Comparison of ENCODE assay signal across 1 cellular context in genomic region chr13:48292650-48293049, GRCh38.
A peak's percentile ranks its signal among the peaks of the same experiment; 100 is the strongest.
TF ChIP-seq lines count a peak whose summit lies in the region.

No MANE protein-coding gene starts in this region.

TF ChIP-seq in HepG2, 621 proteins besides CTCF, POLR2A, EP300 and RAD21 (continued from another document and continues in another):
- TF ChIP-seq, protein P1, sequence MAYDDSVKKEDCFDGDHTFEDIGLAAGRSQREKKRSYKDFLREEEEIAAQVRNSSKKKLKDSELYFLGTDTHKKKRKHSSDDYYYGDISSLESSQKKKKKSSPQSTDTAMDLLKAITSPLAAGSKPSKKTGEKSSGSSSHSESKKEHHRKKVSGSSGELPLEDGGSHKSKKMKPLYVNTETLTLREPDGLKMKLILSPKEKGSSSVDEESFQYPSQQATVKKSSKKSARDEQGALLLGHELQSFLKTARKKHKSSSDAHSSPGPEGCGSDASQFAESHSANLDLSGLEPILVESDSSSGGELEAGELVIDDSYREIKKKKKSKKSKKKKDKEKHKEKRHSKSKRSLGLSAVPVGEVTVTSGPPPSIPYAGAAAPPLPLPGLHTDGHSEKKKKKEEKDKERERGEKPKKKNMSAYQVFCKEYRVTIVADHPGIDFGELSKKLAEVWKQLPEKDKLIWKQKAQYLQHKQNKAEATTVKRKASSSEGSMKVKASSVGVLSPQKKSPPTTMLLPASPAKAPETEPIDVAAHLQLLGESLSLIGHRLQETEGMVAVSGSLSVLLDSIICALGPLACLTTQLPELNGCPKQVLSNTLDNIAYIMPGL (CRISPR knock-in tag; IDR thresholded peaks at IDR 0.05; ENCODE audit: borderline replicate concordance in 1 of 2, low read depth in 1 of 2) = no peak
- TF ChIP-seq DRAP1 (CRISPR knock-in tag; IDR thresholded peaks at IDR 0.05) (no peak), SPEN (CRISPR knock-in tag; IDR thresholded peaks at IDR 0.05; ENCODE audit: low read depth) (no peak), ZNF576 (CRISPR knock-in tag; IDR thresholded peaks at IDR 0.05) (no peak), ZNF430 (CRISPR knock-in tag; IDR thresholded peaks at IDR 0.05) (no peak), ZNF24 (IDR thresholded peaks at IDR 0.05) (no peak), SOX13 (IDR thresholded peaks at IDR 0.05) (no peak), SOX13 (CRISPR knock-in tag; conservative IDR thresholded peaks at IDR 0.05 in 1 of 2, IDR thresholded peaks at IDR 0.05 in 1 of 2) (peak in 1 of 2 experiments; percentile 75; a peak in 2 of 4 replicates), HBP1 (CRISPR knock-in tag; IDR thresholded peaks at IDR 0.05; ENCODE audit: low read depth) (no peak), MEF2D (CRISPR knock-in tag; IDR thresholded peaks at IDR 0.05) (peak; percentile 49), XRCC5 (optimal IDR thresholded peaks at IDR 0.05; ENCODE audit: low read length) (no peak), ZKSCAN8 (CRISPR knock-in tag; IDR thresholded peaks at IDR 0.05; ENCODE audit: borderline replicate concordance) (no peak), NR2F6 (IDR thresholded peaks at IDR 0.05) (peak; percentile 19; the same call in 1 of the 2 replicates), NR2F6 (CRISPR knock-in tag; IDR thresholded peaks at IDR 0.05) (no peak), GTF2F1 (IDR thresholded peaks at IDR 0.05; ENCODE audit: low read length) (no peak), ZFP36L1 (CRISPR knock-in tag; IDR thresholded peaks at IDR 0.05) (no peak), DPF2 (CRISPR knock-in tag; IDR thresholded peaks at IDR 0.05; ENCODE audit: borderline replicate concordance, low read depth) (no peak), PRDM15 (CRISPR knock-in tag; IDR thresholded peaks at IDR 0.05) (no peak), HIVEP1 (CRISPR knock-in tag; IDR thresholded peaks at IDR 0.05) (no peak), KDM6A (CRISPR knock-in tag; IDR thresholded peaks at IDR 0.05; ENCODE audit: low read depth) (peak; percentile 38; the same call in 1 of the 2 replicates), CEBPB (IDR thresholded peaks at IDR 0.05; ENCODE audit: borderline replicate concordance, low read depth, low read length) (no peak), NCOR1 (IDR thresholded peaks at IDR 0.05; ENCODE audit: borderline replicate concordance, low read length) (peak; percentile 63; the same call in 1 of the 2 replicates), UBTF (CRISPR knock-in tag; IDR thresholded peaks at IDR 0.05) (no peak), ZNF75D (CRISPR knock-in tag; IDR thresholded peaks at IDR 0.05; ENCODE audit: borderline replicate concordance) (no peak), ZNF703 (CRISPR knock-in tag; IDR thresholded peaks at IDR 0.05; ENCODE audit: borderline replicate concordance) (no peak), ELF1 (CRISPR knock-in tag; IDR thresholded peaks at IDR 0.05) (no peak), ZSCAN29 (CRISPR knock-in tag; conservative IDR thresholded peaks at IDR 0.05) (no peak), THAP11 (CRISPR knock-in tag; IDR thresholded peaks at IDR 0.05) (no peak), NAIF1 (CRISPR knock-in tag; IDR thresholded peaks at IDR 0.05; ENCODE audit: borderline replicate concordance) (no peak), ZZZ3 (CRISPR knock-in tag; IDR thresholded peaks at IDR 0.05; ENCODE audit: borderline replicate concordance) (no peak), ASH2L (IDR thresholded peaks at IDR 0.05; ENCODE audit: insufficient read length, low read depth, low read length) (peak; percentile 23), RELA (CRISPR knock-in tag; IDR thresholded peaks at IDR 0.05) (no peak), CREM (IDR thresholded peaks at IDR 0.05) (peak; percentile 47; the same call in 1 of the 2 replicates), CREM (CRISPR knock-in tag; IDR thresholded peaks at IDR 0.05) (no peak), ZNF331 (CRISPR knock-in tag; IDR thresholded peaks at IDR 0.05) (peak; percentile 46; the same call in 1 of the 2 replicates), ZFP82 (CRISPR knock-in tag; IDR thresholded peaks at IDR 0.05; ENCODE audit: borderline replicate concordance) (no peak), ZNF343 (CRISPR knock-in tag; IDR thresholded peaks at IDR 0.05) (no peak), ZNF841 (CRISPR knock-in tag; IDR thresholded peaks at IDR 0.05; ENCODE audit: borderline replicate concordance) (no peak), HNRNPH1 (optimal IDR thresholded peaks at IDR 0.05; ENCODE audit: low read depth, low read length) (no peak), MED1 (CRISPR knock-in tag; IDR thresholded peaks at IDR 0.05) (peak; percentile 39; the same call in 1 of the 2 replicates), SOX5 (CRISPR knock-in tag; IDR thresholded peaks at IDR 0.05; ENCODE audit: borderline replicate concordance) (peak; percentile 53; the same call in 1 of the 2 replicates), TARDBP (CRISPR knock-in tag; IDR thresholded peaks at IDR 0.05) (peak; percentile 32; the same call in 1 of the 2 replicates), ZNF431 (CRISPR knock-in tag; IDR thresholded peaks at IDR 0.05; ENCODE audit: borderline replicate concordance, low read depth) (no peak), NCOA2 (CRISPR knock-in tag; IDR thresholded peaks at IDR 0.05) (peak; percentile 71), ZNF850 (CRISPR knock-in tag; conservative IDR thresholded peaks at IDR 0.05) (no peak)
- TF ChIP-seq, protein P2, sequence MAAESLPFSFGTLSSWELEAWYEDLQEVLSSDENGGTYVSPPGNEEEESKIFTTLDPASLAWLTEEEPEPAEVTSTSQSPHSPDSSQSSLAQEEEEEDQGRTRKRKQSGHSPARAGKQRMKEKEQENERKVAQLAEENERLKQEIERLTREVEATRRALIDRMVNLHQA (CRISPR knock-in tag; IDR thresholded peaks at IDR 0.05) = no peak
- TF ChIP-seq, protein P3, sequence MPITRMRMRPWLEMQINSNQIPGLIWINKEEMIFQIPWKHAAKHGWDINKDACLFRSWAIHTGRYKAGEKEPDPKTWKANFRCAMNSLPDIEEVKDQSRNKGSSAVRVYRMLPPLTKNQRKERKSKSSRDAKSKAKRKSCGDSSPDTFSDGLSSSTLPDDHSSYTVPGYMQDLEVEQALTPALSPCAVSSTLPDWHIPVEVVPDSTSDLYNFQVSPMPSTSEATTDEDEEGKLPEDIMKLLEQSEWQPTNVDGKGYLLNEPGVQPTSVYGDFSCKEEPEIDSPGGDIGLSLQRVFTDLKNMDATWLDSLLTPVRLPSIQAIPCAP (CRISPR knock-in tag; IDR thresholded peaks at IDR 0.05; ENCODE audit: low read depth) = no peak
- TF ChIP-seq, protein P4, sequence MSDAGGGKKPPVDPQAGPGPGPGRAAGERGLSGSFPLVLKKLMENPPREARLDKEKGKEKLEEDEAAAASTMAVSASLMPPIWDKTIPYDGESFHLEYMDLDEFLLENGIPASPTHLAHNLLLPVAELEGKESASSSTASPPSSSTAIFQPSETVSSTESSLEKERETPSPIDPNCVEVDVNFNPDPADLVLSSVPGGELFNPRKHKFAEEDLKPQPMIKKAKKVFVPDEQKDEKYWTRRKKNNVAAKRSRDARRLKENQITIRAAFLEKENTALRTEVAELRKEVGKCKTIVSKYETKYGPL (CRISPR knock-in tag; IDR thresholded peaks at IDR 0.05) = no peak
- TF ChIP-seq, protein P5, sequence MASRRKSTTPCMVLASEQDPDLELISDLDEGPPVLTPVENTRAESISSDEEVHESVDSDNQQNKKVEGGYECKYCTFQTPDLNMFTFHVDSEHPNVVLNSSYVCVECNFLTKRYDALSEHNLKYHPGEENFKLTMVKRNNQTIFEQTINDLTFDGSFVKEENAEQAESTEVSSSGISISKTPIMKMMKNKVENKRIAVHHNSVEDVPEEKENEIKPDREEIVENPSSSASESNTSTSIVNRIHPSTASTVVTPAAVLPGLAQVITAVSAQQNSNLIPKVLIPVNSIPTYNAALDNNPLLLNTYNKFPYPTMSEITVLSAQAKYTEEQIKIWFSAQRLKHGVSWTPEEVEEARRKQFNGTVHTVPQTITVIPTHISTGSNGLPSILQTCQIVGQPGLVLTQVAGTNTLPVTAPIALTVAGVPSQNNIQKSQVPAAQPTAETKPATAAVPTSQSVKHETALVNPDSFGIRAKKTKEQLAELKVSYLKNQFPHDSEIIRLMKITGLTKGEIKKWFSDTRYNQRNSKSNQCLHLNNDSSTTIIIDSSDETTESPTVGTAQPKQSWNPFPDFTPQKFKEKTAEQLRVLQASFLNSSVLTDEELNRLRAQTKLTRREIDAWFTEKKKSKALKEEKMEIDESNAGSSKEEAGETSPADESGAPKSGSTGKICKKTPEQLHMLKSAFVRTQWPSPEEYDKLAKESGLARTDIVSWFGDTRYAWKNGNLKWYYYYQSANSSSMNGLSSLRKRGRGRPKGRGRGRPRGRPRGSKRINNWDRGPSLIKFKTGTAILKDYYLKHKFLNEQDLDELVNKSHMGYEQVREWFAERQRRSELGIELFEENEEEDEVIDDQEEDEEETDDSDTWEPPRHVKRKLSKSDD (CRISPR knock-in tag; IDR thresholded peaks at IDR 0.05; ENCODE audit: low read depth) = no peak
- TF ChIP-seq, protein P6, sequence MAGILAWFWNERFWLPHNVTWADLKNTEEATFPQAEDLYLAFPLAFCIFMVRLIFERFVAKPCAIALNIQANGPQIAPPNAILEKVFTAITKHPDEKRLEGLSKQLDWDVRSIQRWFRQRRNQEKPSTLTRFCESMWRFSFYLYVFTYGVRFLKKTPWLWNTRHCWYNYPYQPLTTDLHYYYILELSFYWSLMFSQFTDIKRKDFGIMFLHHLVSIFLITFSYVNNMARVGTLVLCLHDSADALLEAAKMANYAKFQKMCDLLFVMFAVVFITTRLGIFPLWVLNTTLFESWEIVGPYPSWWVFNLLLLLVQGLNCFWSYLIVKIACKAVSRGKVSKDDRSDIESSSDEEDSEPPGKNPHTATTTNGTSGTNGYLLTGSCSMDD (CRISPR knock-in tag; IDR thresholded peaks at IDR 0.05) = no peak
- TF ChIP-seq, protein P7, sequence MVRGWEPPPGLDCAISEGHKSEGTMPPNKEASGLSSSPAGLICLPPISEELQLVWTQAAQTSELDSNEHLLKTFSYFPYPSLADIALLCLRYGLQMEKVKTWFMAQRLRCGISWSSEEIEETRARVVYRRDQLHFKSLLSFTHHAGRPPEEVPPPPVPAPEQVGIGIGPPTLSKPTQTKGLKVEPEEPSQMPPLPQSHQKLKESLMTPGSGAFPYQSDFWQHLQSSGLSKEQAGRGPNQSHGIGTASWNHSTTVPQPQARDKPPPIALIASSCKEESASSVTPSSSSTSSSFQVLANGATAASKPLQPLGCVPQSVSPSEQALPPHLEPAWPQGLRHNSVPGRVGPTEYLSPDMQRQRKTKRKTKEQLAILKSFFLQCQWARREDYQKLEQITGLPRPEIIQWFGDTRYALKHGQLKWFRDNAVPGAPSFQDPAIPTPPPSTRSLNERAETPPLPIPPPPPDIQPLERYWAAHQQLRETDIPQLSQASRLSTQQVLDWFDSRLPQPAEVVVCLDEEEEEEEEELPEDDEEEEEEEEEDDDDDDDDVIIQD (CRISPR knock-in tag; IDR thresholded peaks at IDR 0.05; ENCODE audit: low read depth) = peak; percentile 34; the same call in 1 of the 2 replicates
